Comparison of ENCODE assay signal across 13 cellular contexts in the genomic region with DNA sequence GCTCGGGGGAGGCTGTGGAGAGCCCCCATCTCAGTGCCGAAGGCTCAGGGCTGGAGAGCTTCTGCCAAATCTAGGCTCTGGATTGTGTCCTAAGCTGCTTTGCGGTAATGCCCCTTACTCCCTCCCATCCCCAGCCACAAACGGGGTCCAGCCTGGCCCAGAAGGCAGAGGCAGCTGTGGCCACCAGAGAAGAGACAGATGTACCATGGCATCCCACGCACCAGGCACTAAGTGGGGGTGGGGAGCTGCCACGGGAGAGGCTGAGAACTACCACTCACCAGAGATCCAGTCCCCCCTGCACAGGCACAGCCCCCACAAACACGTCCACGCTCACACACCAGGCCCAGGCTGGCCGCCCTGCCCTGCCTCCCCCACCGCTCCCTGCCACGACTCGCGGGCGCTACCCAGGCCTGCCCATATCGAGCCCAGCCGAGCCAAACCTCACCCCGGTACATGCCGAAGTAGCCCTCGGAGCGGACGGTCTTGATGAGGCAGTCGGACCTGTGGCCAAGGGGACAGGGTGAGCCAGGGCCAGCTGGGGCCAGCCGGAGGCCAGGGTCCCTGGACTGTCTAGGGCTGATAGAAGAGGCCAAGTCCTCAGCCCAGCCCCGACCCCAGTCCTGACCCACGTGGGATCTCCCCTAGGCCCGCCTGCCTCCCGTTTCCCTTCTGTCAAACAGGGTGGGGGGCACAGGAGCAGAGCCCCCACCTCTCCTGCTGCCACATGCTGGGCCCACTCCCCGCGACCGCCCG. TPM values are rescaled to one million over a fixed set of nuclear protein-coding genes. Genes with fewer than 3 reads are reported as not detected.
DNase-seq lines count a peak whose midpoint lies in the region; ATAC-seq and TF ChIP-seq lines count a peak whose summit lies in the region.
"Had no signal": no experiment of that assay in that cellular context is flagged by ENCODE, and none has a peak within 500 bp of the region (broad histone marks: within the 10 kb centered on the region; RNA-seq: fewer than 3 reads in every experiment).

No MANE protein-coding gene starts in this region.

- no peak for TF ChIP-seq CTCF in VCaP (conservative IDR thresholded peaks at IDR 0.05)
- TF ChIP-seq CTCF in endodermal cell (conservative IDR thresholded peaks at IDR 0.05): no peak
- TF ChIP-seq CTCF in GM10248 (IDR thresholded peaks at IDR 0.05; ENCODE audit: control extremely low read depth, extremely low read depth, low read depth, missing control alignments): no peak
- TF ChIP-seq CTCF in tibial artery (IDR thresholded peaks at IDR 0.05): no peak

- no peaks in the 10 kb centered on the region for H3K27me3 Mint-ChIP-seq in activated naive CD4-positive, alpha-beta T cell treated with anti-CD3 and anti-CD28 coated beads for 36 hours (ENCODE audit: low read depth)
- no peaks in the 10 kb centered on the region for H3K27me3 Mint-ChIP-seq in endodermal cell (ENCODE audit: insufficient read depth)
- H3K27me3 Mint-ChIP-seq: progenitor cell of endocrine pancreas had no signal

- H3K9ac ChIP-seq in endodermal cell (ENCODE audit: extremely low read depth, low read length, poor library complexity, severe bottlenecking): no peak overlapping the region
- H3K9ac ChIP-seq: SK-N-SH had no signal

- no peaks in the 10 kb centered on the region for H3K9me3 ChIP-seq in endodermal cell (ENCODE audit: control insufficient read depth, low read length)
- H3K9me3 ChIP-seq in aorta (ENCODE audit: control insufficient read depth, low read length): no peaks in the 10 kb centered on the region
- H3K9me3 ChIP-seq in tibial artery: no peaks in the 10 kb centered on the region
- H3K9me3 ChIP-seq: SK-N-SH had no signal

- H3K9me3 Mint-ChIP-seq in activated naive CD4-positive, alpha-beta T cell treated with anti-CD3 and anti-CD28 coated beads for 36 hours: no peaks in the 10 kb centered on the region
- H3K9me3 Mint-ChIP-seq in activated naive CD4-positive, alpha-beta T cell treated with anti-CD3 and anti-CD28 coated beads, Interleukin-2, amount 50 U/mL, for 72 hours: no peaks in the 10 kb centered on the region
- H3K9me3 Mint-ChIP-seq in endodermal cell: no peaks in the 10 kb centered on the region

- H3K27ac ChIP-seq in VCaP: peak overlapping the region; percentile 89; the same call in 1 of the 2 replicates
- H3K27ac ChIP-seq in endodermal cell (ENCODE audit: low read depth, low read length): peak overlapping the region; percentile 24
- no peak overlapping the region for H3K27ac ChIP-seq in aorta (ENCODE audit: low read depth in 1 of 2, low read length in 2 of 2)
- no peak overlapping the region for H3K27ac ChIP-seq in tibial artery

- DNase-seq in activated naive CD4-positive, alpha-beta T cell treated with anti-CD3 and anti-CD28 coated beads for 36 hours: no peak
- no peak for DNase-seq in activated naive CD4-positive, alpha-beta T cell treated with anti-CD3 and anti-CD28 coated beads, Interleukin-2, amount 50 U/mL, for 72 hours (ENCODE audit: low spot score in 2 of 2)
- DNase-seq in endodermal cell (no peak), superior temporal gyrus (ENCODE audit: extremely low spot score) (peak; percentile 12), GM10248 (ENCODE audit: extremely low spot score) (no peak), aorta (no peak), tibial artery (no peak)
- DNase-seq: islet precursor cell, SK-N-SH, trophoblast cell had no signal

- POLR2A ChIA-PET in GM10248 (lab: Yijun Ruan, JAX): no interaction called here

- WGBS in endodermal cell (ENCODE audit: insufficient coverage in 1 of 2, insufficient read length in 1 of 2), 2 experiments: 95 to 96% methylated on average over 23 to 29 of the region's 31 CpGs
- 92 to 93% methylated on average over 30 to 31 of the region's 31 CpGs for WGBS in aorta, 2 donors

- ATAC-seq in activated naive CD4-positive, alpha-beta T cell treated with anti-CD3 and anti-CD28 coated beads, Interleukin-2, amount 50 U/mL, for 72 hours: no peak
- ATAC-seq in aorta (ENCODE audit: low FRiP score): no peak

- CTCF ChIA-PET in activated naive CD4-positive, alpha-beta T cell treated with anti-CD3 and anti-CD28 coated beads for 36 hours (lab: Charles Lee): no interaction called here
- CTCF ChIA-PET in GM10248 (lab: Yijun Ruan, JAX): no interaction called here

- no peak overlapping the region for H3K4me3 ChIP-seq in endodermal cell (ENCODE audit: low read length)
- no peak overlapping the region for H3K4me3 ChIP-seq in aorta (ENCODE audit: low read length in 2 of 2)
- H3K4me3 ChIP-seq in tibial artery: no peak overlapping the region

- H3K27me3 ChIP-seq in endodermal cell (ENCODE audit: control insufficient read depth, insufficient read depth, low read length, poor library complexity, severe bottlenecking): no peaks in the 10 kb centered on the region
- no peaks in the 10 kb centered on the region for H3K27me3 ChIP-seq in aorta (ENCODE audit: control insufficient read depth in 1 of 2, insufficient read depth in 2 of 2, low read length in 1 of 2)
- H3K27me3 ChIP-seq in tibial artery: peaks cover 0 to 18% of the 10 kb centered on the region in 2 donors

- intact Hi-C loops in activated naive CD4-positive, alpha-beta T cell treated with anti-CD3 and anti-CD28 coated beads for 36 hours (cut with micrococcal nuclease): loop anchor here (10.0 kb wide), 1 partner anchor 479 kb away; a partner anchor contains a TSS
- intact Hi-C loops in aorta (cut with DNase I) (no loop called here), tibial artery (cut with DNase I; ENCODE audit: low total_unique reads) (no loop called here)

- H3K27ac Mint-ChIP-seq in activated naive CD4-positive, alpha-beta T cell treated with anti-CD3 and anti-CD28 coated beads for 36 hours: no peak overlapping the region
- no peak overlapping the region for H3K27ac Mint-ChIP-seq in activated naive CD4-positive, alpha-beta T cell treated with anti-CD3 and anti-CD28 coated beads, Interleukin-2, amount 50 U/mL, for 72 hours
- H3K27ac Mint-ChIP-seq in endodermal cell: no peak overlapping the region
- H3K27ac Mint-ChIP-seq: progenitor cell of endocrine pancreas had no signal

- H3K4me3 Mint-ChIP-seq in activated naive CD4-positive, alpha-beta T cell treated with anti-CD3 and anti-CD28 coated beads for 36 hours: peak overlapping the region; percentile 4
- H3K4me3 Mint-ChIP-seq in endodermal cell: no peak overlapping the region

- H3K4me1 ChIP-seq in endodermal cell (ENCODE audit: control insufficient read depth, insufficient read depth, low read length): peaks cover 4% of the 10 kb centered on the region
- no peaks in the 10 kb centered on the region for H3K4me1 ChIP-seq in aorta (ENCODE audit: control insufficient read depth in 1 of 2, insufficient read depth in 2 of 2, low read length in 2 of 2)
- H3K4me1 ChIP-seq in tibial artery: peaks cover 0 to 46% (median 29%) of the 10 kb centered on the region in 4 donors

- H3K36me3 Mint-ChIP-seq in activated naive CD4-positive, alpha-beta T cell treated with anti-CD3 and anti-CD28 coated beads for 36 hours (ENCODE audit: low read depth): peaks cover 11% of the 10 kb centered on the region
- no peaks in the 10 kb centered on the region for H3K36me3 Mint-ChIP-seq in activated naive CD4-positive, alpha-beta T cell treated with anti-CD3 and anti-CD28 coated beads, Interleukin-2, amount 50 U/mL, for 72 hours
- H3K36me3 Mint-ChIP-seq in endodermal cell (ENCODE audit: low read depth): peaks cover 9% of the 10 kb centered on the region

- H3K36me3 ChIP-seq in endodermal cell (ENCODE audit: control insufficient read depth, insufficient read depth, low read length) (peaks cover 8% of the 10 kb centered on the region), aorta (ENCODE audit: control insufficient read depth in 1 of 2, insufficient read depth in 2 of 2, low read length in 1 of 2) (no peaks in the 10 kb centered on the region), tibial artery (peaks cover 0 to 30% (median 5%) of the 10 kb centered on the region in 3 donors)

- H3K4me1 Mint-ChIP-seq in activated naive CD4-positive, alpha-beta T cell treated with anti-CD3 and anti-CD28 coated beads for 36 hours (ENCODE audit: low read depth): peaks cover 12% of the 10 kb centered on the region
- H3K4me1 Mint-ChIP-seq in endodermal cell: peaks cover 4% of the 10 kb centered on the region

RNA-seq across cellular contexts. Expression of a gene that starts 3.9 kb away (rescaled TPM):
- 10 to 100 TPM; 19.1 to 21.8 TPM for total RNA-seq in activated naive CD4-positive, alpha-beta T cell treated with anti-CD3 and anti-CD28 coated beads for 36 hours
- 10 to 100 TPM; 22.6 to 34.6 TPM for total RNA-seq in activated naive CD4-positive, alpha-beta T cell treated with anti-CD3 and anti-CD28 coated beads, Interleukin-2, amount 50 U/mL, for 72 hours
- 10 to 100 TPM; 46.5 to 56.2 TPM for total RNA-seq in endodermal cell
- polyA plus RNA-seq in endodermal cell (2013, experiment 1 of 2): 32.4 TPM
- 28.6 TPM for polyA plus RNA-seq in endodermal cell (2013, experiment 2 of 2)
- 10 to 100 TPM; 10.1 to 12.9 TPM for total RNA-seq in aorta
- polyA plus RNA-seq in aorta: 1 to 10 TPM; 3.2 to 5.6 TPM

RNA-seq across cellular contexts. Expression of a gene that starts 4.3 kb away (rescaled TPM):
- total RNA-seq in activated naive CD4-positive, alpha-beta T cell treated with anti-CD3 and anti-CD28 coated beads for 36 hours: under 1 TPM in 1 of 2 experiments, not detected in 1; 0.17 TPM
- 1 to 10 TPM in 1 of 2 donors, not detected in 1; 1.1 TPM for total RNA-seq in activated naive CD4-positive, alpha-beta T cell treated with anti-CD3 and anti-CD28 coated beads, Interleukin-2, amount 50 U/mL, for 72 hours
- total RNA-seq in endodermal cell (not detected), aorta (not detected)
- polyA plus RNA-seq in endodermal cell (2013, experiment 1 of 2): 1.1 TPM
- 0.87 TPM for polyA plus RNA-seq in endodermal cell (2013, experiment 2 of 2)
- under 1 TPM in 1 of 2 donors, not detected in 1; 0.10 TPM for polyA plus RNA-seq in aorta
- total RNA-seq: mononuclear cell, progenitor cell of endocrine pancreas had no signal

RNA-seq across cellular contexts. Expression of a gene that starts 10.8 kb away (rescaled TPM):
- total RNA-seq in activated naive CD4-positive, alpha-beta T cell treated with anti-CD3 and anti-CD28 coated beads for 36 hours: 10 to 100 TPM; 43.2 to 45.2 TPM
- 10 to 100 TPM; 32.8 to 59.2 TPM for total RNA-seq in activated naive CD4-positive, alpha-beta T cell treated with anti-CD3 and anti-CD28 coated beads, Interleukin-2, amount 50 U/mL, for 72 hours
- 10 to 100 TPM; 39.9 to 48.8 TPM for total RNA-seq in endodermal cell
- 34.3 TPM for polyA plus RNA-seq in endodermal cell (2013, experiment 1 of 2)
- polyA plus RNA-seq in endodermal cell (2013, experiment 2 of 2): 24.6 TPM
- total RNA-seq in aorta: 10 to 100 TPM in 1 of 2 donors, 1 to 10 TPM in 1; 8.5 to 14.7 TPM
- 10 to 100 TPM; 15.3 to 71.4 TPM for polyA plus RNA-seq in aorta

RNA-seq across cellular contexts. Expression of a gene that starts 15.6 kb away (rescaled TPM):
- 1,000 to 10,000 TPM; 3,807 to 3,940 TPM for total RNA-seq in activated naive CD4-positive, alpha-beta T cell treated with anti-CD3 and anti-CD28 coated beads for 36 hours
- total RNA-seq in activated naive CD4-positive, alpha-beta T cell treated with anti-CD3 and anti-CD28 coated beads, Interleukin-2, amount 50 U/mL, for 72 hours: 1,000 to 10,000 TPM; 3,020 to 3,653 TPM
- total RNA-seq in endodermal cell: 1,000 to 10,000 TPM; 1,966 to 2,020 TPM
- 1,769 TPM for polyA plus RNA-seq in endodermal cell (2013, experiment 1 of 2)
- polyA plus RNA-seq in endodermal cell (2013, experiment 2 of 2): 1,602 TPM
- total RNA-seq in aorta: 1,000 to 10,000 TPM; 1,300 to 1,387 TPM
- 1,000 to 10,000 TPM; 1,256 to 1,452 TPM for polyA plus RNA-seq in aorta

RNA-seq across cellular contexts. Expression of a gene that starts 16.9 kb away (rescaled TPM):
- total RNA-seq in activated naive CD4-positive, alpha-beta T cell treated with anti-CD3 and anti-CD28 coated beads for 36 hours: 10 to 100 TPM; 33.0 to 34.3 TPM
- total RNA-seq in activated naive CD4-positive, alpha-beta T cell treated with anti-CD3 and anti-CD28 coated beads, Interleukin-2, amount 50 U/mL, for 72 hours: 10 to 100 TPM; 33.1 to 60.5 TPM
- total RNA-seq in endodermal cell (10 to 100 TPM; 57.2 to 63.2 TPM), aorta (10 to 100 TPM; 36.1 to 52.7 TPM)
- polyA plus RNA-seq in endodermal cell (2013, experiment 1 of 2): 42.3 TPM
- 39.0 TPM for polyA plus RNA-seq in endodermal cell (2013, experiment 2 of 2)
- polyA plus RNA-seq in aorta: 10 to 100 TPM in 1 of 2 donors, 1 to 10 TPM in 1; 9.6 to 32.5 TPM

Comparison
In these comparisons a context has a peak if more than half of its experiments do, and no peak if none do; other contexts are left out.
1. H3K27ac ChIP-seq: peak in VCaP (single experiment) and endodermal cell (single experiment); none in aorta (0 of 2) and tibial artery (0 of 2).